34 cellular contexts compared by ENCODE assay signal in the genomic region with DNA sequence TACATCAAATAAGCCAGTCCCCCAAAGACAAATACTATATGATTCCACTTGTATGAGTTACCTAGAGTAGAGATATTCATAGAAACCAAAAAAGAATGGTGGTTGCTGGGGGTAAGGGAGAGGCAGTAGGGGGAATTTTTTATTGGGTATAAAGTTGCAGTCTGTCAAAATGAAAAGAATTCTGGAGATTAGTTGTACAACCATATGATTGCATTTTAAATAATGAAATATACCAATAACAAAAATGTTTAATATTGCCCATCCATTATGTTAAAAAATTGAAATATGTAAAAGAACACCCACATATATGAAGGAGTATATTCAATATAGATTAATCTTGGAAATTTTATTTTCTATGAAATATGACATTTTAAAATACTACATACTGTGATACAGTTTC.
DNase-seq lines count a peak whose midpoint lies in the region; ATAC-seq, FAIRE-seq and TF ChIP-seq lines count a peak whose summit lies in the region.
"Had no signal": no experiment of that assay in that cellular context is flagged by ENCODE, and none has a peak within 500 bp of the region (broad histone marks: within the 10 kb centered on the region; RNA-seq: fewer than 3 reads in every experiment).

No MANE protein-coding gene starts in this region.

- H3K9me3 ChIP-seq in HepG2 (ENCODE audit: low read length) = peaks cover 65% of the 10 kb centered on the region
- H3K9me3 ChIP-seq in right lobe of liver = no peaks in the 10 kb centered on the region
- peaks cover 17% of the 10 kb centered on the region for H3K9me3 ChIP-seq in Karpas-422 (ENCODE audit: low read length)
- H3K9me3 ChIP-seq in PC-3 (ENCODE audit: low read length) = no peaks in the 10 kb centered on the region
- H3K9me3 ChIP-seq in stomach = peaks cover 0 to 17% (median 10%) of the 10 kb centered on the region in 4 donors
- H3K9me3 ChIP-seq: Caco-2 had no signal

- ATAC-seq in HepG2 = no peak
- ATAC-seq in right lobe of liver = no peak
- ATAC-seq in PC-3 = no peak
- ATAC-seq: A549; CD8-positive, alpha-beta T cell had no signal

- TF ChIP-seq CTCF in HepG2 (CRISPR knock-in tag; IDR thresholded peaks at IDR 0.05) = no peak
- no peak for TF ChIP-seq CTCF in right lobe of liver (IDR thresholded peaks at IDR 0.05)
- no peak for TF ChIP-seq CTCF in PC-3 (conservative IDR thresholded peaks at IDR 0.05; ENCODE audit: low read depth, low read length)
- TF ChIP-seq CTCF in stomach (IDR thresholded peaks at IDR 0.05) = no peak

- POLR2A ChIA-PET in HepG2 (lab: Yijun Ruan, JAX) = no interaction called here
- POLR2A ChIA-PET in PC-3 (lab: Charles Lee; ENCODE audit: unreplicated experiment) = no interaction called here
- POLR2A ChIA-PET in activated CD4-positive, alpha-beta memory T cell treated with anti-CD3 and anti-CD28 coated beads, Interleukin-2, amount 10 ng/mL, durations not matched to agents 7 days and 5 days (lab: Charles Lee) = no interaction called here

- H3K36me3 ChIP-seq in HepG2 (replicated peaks in 1 of 2; ENCODE audit: control insufficient read depth in 1 of 2, insufficient read depth in 2 of 2, low read length in 2 of 2) = no peaks in the 10 kb centered on the region
- H3K36me3 ChIP-seq in right lobe of liver = no peaks in the 10 kb centered on the region
- H3K36me3 ChIP-seq in Karpas-422 (ENCODE audit: insufficient read depth, low read length) = no peaks in the 10 kb centered on the region
- no peaks in the 10 kb centered on the region for H3K36me3 ChIP-seq in PC-3 (ENCODE audit: low read depth, low read length)
- H3K36me3 ChIP-seq in stomach = no peaks in the 10 kb centered on the region
- H3K36me3 ChIP-seq: BE2C; BLaER1; BLaER1 treated with 17β-estradiol and CSF1 and Interleukin-3, amounts not matched to agents 10 nM and 100 nM had no signal

- no peak for TF ChIP-seq POLR2A in HepG2 (IDR thresholded peaks at IDR 0.05; ENCODE audit: insufficient read depth in 1 of 2, low read depth in 2 of 2, low read length in 2 of 2)
- no peak for TF ChIP-seq POLR2A in right lobe of liver (IDR thresholded peaks at IDR 0.05)
- no peak for TF ChIP-seq POLR2A in stomach (IDR thresholded peaks at IDR 0.05)

- no peak for TF ChIP-seq RAD21 in HepG2 (CRISPR knock-in tag; IDR thresholded peaks at IDR 0.05)

- FAIRE-seq in HepG2 (lab: Jason Lieb, UNC) = no peak
- FAIRE-seq: A549, D721Med had no signal

- H3K4me1 Mint-ChIP-seq in activated CD4-positive, alpha-beta memory T cell treated with anti-CD3 and anti-CD28 coated beads, Interleukin-2, amount 10 ng/mL, durations not matched to agents 7 days and 5 days = no peaks in the 10 kb centered on the region
- H3K4me1 Mint-ChIP-seq: B cell; CD14-positive monocyte; CD4-positive, alpha-beta memory T cell; CD4-positive, CD25-positive, alpha-beta regulatory T cell; CD8-positive, alpha-beta memory T cell had no signal

- DNase-seq in HepG2 (ENCODE audit: low spot score) (no peak), right lobe of liver (no peak), Karpas-422 (no peak), PC-3 (no peak), stomach (no peak)
- DNase-seq in activated CD4-positive, alpha-beta memory T cell treated with anti-CD3 and anti-CD28 coated beads, Interleukin-2, amount 10 ng/mL, durations not matched to agents 7 days and 5 days = no peak
- DNase-seq: 8988T; ACHN; AML-193; BE2C; C1 segment of cervical spinal cord; Caco-2; Calu3; CD4-positive, alpha-beta memory T cell; CD4-positive, alpha-beta T cell; CD4-positive, CD25-positive, alpha-beta regulatory T cell; CD8-positive, alpha-beta memory T cell; CD8-positive, alpha-beta T cell; COR-L47; DMS 273 treated with DMSO at 0.1 percent for 48 hours; DMS153; DMS53; DMS79; DMS79 treated with DMSO at 0.1 percent for 48 hours; DND-41; EL had no signal

- H3K36me3 Mint-ChIP-seq in activated CD4-positive, alpha-beta memory T cell treated with anti-CD3 and anti-CD28 coated beads, Interleukin-2, amount 10 ng/mL, durations not matched to agents 7 days and 5 days (ENCODE audit: low read depth) = no peaks in the 10 kb centered on the region
- H3K36me3 Mint-ChIP-seq: CD14-positive monocyte; CD4-positive, alpha-beta memory T cell; CD4-positive, CD25-positive, alpha-beta regulatory T cell; CD8-positive, alpha-beta memory T cell; CD8-positive, alpha-beta T cell had no signal

- BruUV-seq in HepG2 (replicated peaks; lab: Mats Ljungman, UMichigan) (no TSS peak), PC-3 (replicated peaks; lab: Mats Ljungman, UMichigan) (no TSS peak)

- H3K27ac Mint-ChIP-seq in activated CD4-positive, alpha-beta memory T cell treated with anti-CD3 and anti-CD28 coated beads, Interleukin-2, amount 10 ng/mL, durations not matched to agents 7 days and 5 days = no peak overlapping the region
- H3K27ac Mint-ChIP-seq: B cell; CD14-positive monocyte; CD4-positive, alpha-beta T cell; CD4-positive, CD25-positive, alpha-beta regulatory T cell; CD8-positive, alpha-beta memory T cell; CD8-positive, alpha-beta T cell had no signal

- H3K27me3 ChIP-seq in HepG2 (ENCODE audit: control insufficient read depth in 1 of 2, insufficient read depth in 2 of 2, low read length in 2 of 2) (no peaks in the 10 kb centered on the region), right lobe of liver (no peaks in the 10 kb centered on the region), Karpas-422 (ENCODE audit: low read length) (no peaks in the 10 kb centered on the region), PC-3 (ENCODE audit: low read length) (no peaks in the 10 kb centered on the region), stomach (no peaks in the 10 kb centered on the region)
- H3K27me3 ChIP-seq: BE2C; BLaER1; BLaER1 treated with 17β-estradiol and CSF1 and Interleukin-3, amounts not matched to agents 10 nM and 100 nM had no signal

- no peaks in the 10 kb centered on the region for H3K4me1 ChIP-seq in HepG2 (ENCODE audit: insufficient read depth, low read length)
- H3K4me1 ChIP-seq in right lobe of liver = no peaks in the 10 kb centered on the region
- H3K4me1 ChIP-seq in Karpas-422 (ENCODE audit: low read length) = peaks cover 4% of the 10 kb centered on the region; the same call in 1 of the 2 replicates
- H3K4me1 ChIP-seq in PC-3 (ENCODE audit: insufficient read depth, low read length) = no peaks in the 10 kb centered on the region
- no peaks in the 10 kb centered on the region for H3K4me1 ChIP-seq in stomach
- H3K4me1 ChIP-seq: A549; BE2C; BLaER1; BLaER1 treated with 17β-estradiol and CSF1 and Interleukin-3, amounts not matched to agents 10 nM and 100 nM; Caco-2 had no signal

- no peaks in the 10 kb centered on the region for H3K79me2 ChIP-seq in HepG2 (ENCODE audit: insufficient read depth, low read length)
- no peaks in the 10 kb centered on the region for H3K79me2 ChIP-seq in Karpas-422 (ENCODE audit: low read length)
- H3K79me2 ChIP-seq in PC-3 (ENCODE audit: low read length) = no peaks in the 10 kb centered on the region

- H3K4me3 Mint-ChIP-seq in activated CD4-positive, alpha-beta memory T cell treated with anti-CD3 and anti-CD28 coated beads, Interleukin-2, amount 10 ng/mL, durations not matched to agents 7 days and 5 days = no peak overlapping the region
- H3K4me3 Mint-ChIP-seq: B cell; CD14-positive monocyte; CD4-positive, alpha-beta memory T cell; CD4-positive, alpha-beta T cell; CD4-positive, CD25-positive, alpha-beta regulatory T cell; CD8-positive, alpha-beta memory T cell; CD8-positive, alpha-beta T cell had no signal

- no peaks in the 10 kb centered on the region for H4K20me1 ChIP-seq in HepG2 (ENCODE audit: insufficient read depth, low read length)
- H4K20me1 ChIP-seq in Karpas-422 (ENCODE audit: insufficient read depth, low read depth, low read length) = no peaks in the 10 kb centered on the region
- H4K20me1 ChIP-seq in PC-3 (ENCODE audit: low read length) = no peaks in the 10 kb centered on the region
- H4K20me1 ChIP-seq: BLaER1; BLaER1 treated with 17β-estradiol and CSF1 and Interleukin-3, amounts not matched to agents 10 nM and 100 nM had no signal

- H3K27ac ChIP-seq in HepG2 (ENCODE audit: extremely low read length, insufficient read depth, low read length) = no peak overlapping the region
- no peak overlapping the region for H3K27ac ChIP-seq in right lobe of liver
- no peak overlapping the region for H3K27ac ChIP-seq in Karpas-422 (ENCODE audit: low read length)
- H3K27ac ChIP-seq in PC-3 (ENCODE audit: low read length) = 0 out of 2 replicates have a peak overlapping the region, but pooled peaks have one; percentile 17
- no peak overlapping the region for H3K27ac ChIP-seq in stomach
- H3K27ac ChIP-seq: 22Rv1; A549; BLaER1; BLaER1 treated with 17β-estradiol and CSF1 and Interleukin-3, amounts not matched to agents 10 nM and 100 nM; C4-2B had no signal

- intact Hi-C loops in HepG2 (cut with micrococcal nuclease; ENCODE audit: unreplicated experiment) (no loop called here), right lobe of liver (cut with DNase I) (no loop called here), PC-3 (cut with micrococcal nuclease) (no loop called here), stomach (cut with DNase I; ENCODE audit: low total_unique reads) (no loop called here)

- no peaks in the 10 kb centered on the region for H3K27me3 Mint-ChIP-seq in activated CD4-positive, alpha-beta memory T cell treated with anti-CD3 and anti-CD28 coated beads, Interleukin-2, amount 10 ng/mL, durations not matched to agents 7 days and 5 days
- H3K27me3 Mint-ChIP-seq: B cell; CD4-positive, alpha-beta memory T cell; CD4-positive, alpha-beta T cell; CD4-positive, CD25-positive, alpha-beta regulatory T cell; CD8-positive, alpha-beta memory T cell had no signal

- CTCF ChIA-PET in HepG2 (lab: Yijun Ruan, JAX; ENCODE audit: low intra/inter-chr PET ratio, low total read pairs) (no interaction called here), PC-3 (lab: Charles Lee) (no interaction called here)
- CTCF ChIA-PET in activated CD4-positive, alpha-beta memory T cell treated with anti-CD3 and anti-CD28 coated beads, Interleukin-2, amount 10 ng/mL, durations not matched to agents 7 days and 5 days (lab: Charles Lee) = no interaction called here

- H3K4me3 ChIP-seq in HepG2 (replicated peaks in 1 of 3; ENCODE audit: insufficient read depth in 1 of 3, low read depth in 2 of 3, low read length in 3 of 3) (no peak overlapping the region), right lobe of liver (no peak overlapping the region), Karpas-422 (ENCODE audit: low read length) (no peak overlapping the region), PC-3 (ENCODE audit: low read length) (no peak overlapping the region), stomach (no peak overlapping the region)
- H3K4me3 ChIP-seq: A549; BLaER1; BLaER1 treated with 17β-estradiol and CSF1 and Interleukin-3, amounts not matched to agents 10 nM and 100 nM had no signal

- no peaks in the 10 kb centered on the region for H3K9me2 ChIP-seq in Karpas-422 (replicated peaks; ENCODE audit: insufficient read depth, low read length)
- no peaks in the 10 kb centered on the region for H3K9me2 ChIP-seq in PC-3 (replicated peaks; ENCODE audit: low read length)

- H3F3A ChIP-seq in PC-3 (ENCODE audit: low read length, unreplicated experiment) = no peaks in the 10 kb centered on the region

- H3K9me3 Mint-ChIP-seq in activated CD4-positive, alpha-beta memory T cell treated with anti-CD3 and anti-CD28 coated beads, Interleukin-2, amount 10 ng/mL, durations not matched to agents 7 days and 5 days = peaks cover 9% of the 10 kb centered on the region

- H2AFZ ChIP-seq in HepG2 (ENCODE audit: low read length) (no peak overlapping the region), Karpas-422 (ENCODE audit: low read length) (peak overlapping the region; percentile 96; the same call in 1 of the 2 replicates), PC-3 (ENCODE audit: low read length) (no peak overlapping the region)

- no peak overlapping the region for H3K4me2 ChIP-seq in HepG2 (ENCODE audit: low read depth, low read length)
- no peak overlapping the region for H3K4me2 ChIP-seq in Karpas-422 (ENCODE audit: low read depth, low read length, poor library complexity, severe bottlenecking)
- H3K4me2 ChIP-seq in PC-3 (ENCODE audit: low read length) = no peak overlapping the region
- H3K4me2 ChIP-seq: A549; BLaER1; BLaER1 treated with 17β-estradiol and CSF1 and Interleukin-3, amounts not matched to agents 10 nM and 100 nM had no signal

- no peak for TF ChIP-seq EP300 in HepG2 (IDR thresholded peaks at IDR 0.05; ENCODE audit: low read depth in 2 of 2, low read length in 2 of 2)
- no peak for TF ChIP-seq EP300 in HepG2 (CRISPR knock-in tag; IDR thresholded peaks at IDR 0.05; ENCODE audit: borderline replicate concordance)
- no peak for TF ChIP-seq EP300 in stomach (IDR thresholded peaks at IDR 0.05)

- H3K9ac ChIP-seq in HepG2 (ENCODE audit: insufficient read depth, low read depth, low read length) (no peak overlapping the region), Karpas-422 (ENCODE audit: low read length) (no peak overlapping the region), PC-3 (ENCODE audit: low read length) (no peak overlapping the region)
- H3K9ac ChIP-seq: BLaER1; BLaER1 treated with 17β-estradiol and CSF1 and Interleukin-3, amounts not matched to agents 10 nM and 100 nM had no signal

- in situ Hi-C loops in HepG2 (cut with HindIII; ENCODE audit: extremely low pct_ligation_motif_present, low pct_unique_long_range_greater_than_20kb) = no loop called here
